10 cellular contexts compared by ENCODE assay signal in the genomic region with DNA sequence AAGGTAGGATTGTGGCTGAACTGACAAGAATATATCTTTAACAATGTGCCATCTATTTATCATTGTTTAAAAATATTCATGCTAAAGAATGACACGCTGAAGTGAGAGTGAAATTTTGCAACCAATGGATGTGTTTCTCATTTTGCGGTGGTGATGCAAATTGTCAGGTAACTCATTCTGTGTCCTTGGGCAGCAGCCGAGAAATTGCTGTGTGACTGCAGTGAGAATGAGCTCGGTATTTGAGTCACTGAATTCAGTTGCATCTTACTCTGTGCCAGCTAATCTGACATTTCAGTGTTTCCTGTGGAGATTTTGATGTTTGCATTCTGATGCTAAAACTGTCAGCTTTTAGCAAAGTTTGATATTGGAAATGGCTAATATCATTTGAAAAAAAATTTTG. TPM values are rescaled to one million over a fixed set of nuclear protein-coding genes. Genes with fewer than 3 reads are reported as not detected.
DNase-seq lines count a peak whose midpoint lies in the region; ATAC-seq and TF ChIP-seq lines count a peak whose summit lies in the region.
"Had no signal": no experiment of that assay in that cellular context is flagged by ENCODE, and none has a peak within 500 bp of the region (broad histone marks: within the 10 kb centered on the region; RNA-seq: fewer than 3 reads in every experiment).

No MANE protein-coding gene starts in this region.

- H3K36me3 Mint-ChIP-seq in central memory CD8-positive, alpha-beta T cell (ENCODE audit: insufficient read depth), result no peaks in the 10 kb centered on the region

- no peak overlapping the region for H2BK120ac ChIP-seq in mesendoderm (ENCODE audit: low read depth, low read length)

- no peak overlapping the region for H4K8ac ChIP-seq in mesendoderm (ENCODE audit: low read depth, low read length)

- no peak overlapping the region for H3K56ac ChIP-seq in mesendoderm (ENCODE audit: low read length)

- intact Hi-C loops in Right ventricle myocardium inferior (cut with DNase I), result no loop called here

- no peak overlapping the region for H2BK15ac ChIP-seq in mesendoderm (replicated peaks; ENCODE audit: low read depth)

- H3K36me3 ChIP-seq in Karpas-422 (ENCODE audit: insufficient read depth, low read length) (peaks cover 4% of the 10 kb centered on the region; the same call in 1 of the 2 replicates), Peyer's patch (no peaks in the 10 kb centered on the region), mesendoderm (ENCODE audit: control insufficient read depth, insufficient read depth, low read length) (no peaks in the 10 kb centered on the region)

- H4K5ac ChIP-seq in mesendoderm (ENCODE audit: low read length), result no peak overlapping the region

- H3K4me1 Mint-ChIP-seq in central memory CD8-positive, alpha-beta T cell, result peaks cover 77% of the 10 kb centered on the region

- no peaks in the 10 kb centered on the region for H3K9me3 Mint-ChIP-seq in central memory CD8-positive, alpha-beta T cell

- no peak for TF ChIP-seq POLR2A in Peyer's patch (IDR thresholded peaks at IDR 0.05)

- H3K27ac ChIP-seq in Karpas-422 (ENCODE audit: low read length), result peak overlapping the region; percentile 85
- H3K27ac ChIP-seq in Peyer's patch, result no peak overlapping the region
- no peak overlapping the region for H3K27ac ChIP-seq in mesendoderm (ENCODE audit: low read depth, low read length)
- H3K27ac ChIP-seq: skin epidermis had no signal

- no peak overlapping the region for H3K23ac ChIP-seq in mesendoderm (ENCODE audit: low read length)

- no peak overlapping the region for H3K4me3 Mint-ChIP-seq in central memory CD8-positive, alpha-beta T cell

- no peak overlapping the region for H3K27ac Mint-ChIP-seq in central memory CD8-positive, alpha-beta T cell (ENCODE audit: low read depth)

- H4K20me1 ChIP-seq in Karpas-422 (ENCODE audit: insufficient read depth, low read depth, low read length), result no peaks in the 10 kb centered on the region

- peaks cover 97% of the 10 kb centered on the region for H3K79me2 ChIP-seq in Karpas-422 (ENCODE audit: low read length)
- no peaks in the 10 kb centered on the region for H3K79me2 ChIP-seq in mesendoderm (ENCODE audit: control insufficient read depth, insufficient read depth, low read length)

- H3K18ac ChIP-seq in mesendoderm (ENCODE audit: low read length), result no peak overlapping the region

- no CpG with 5 or more reads among the region's 4 CpGs for WGBS in mesendoderm (ENCODE audit: extremely low coverage, insufficient coverage, low lambda C conversion rate)

- H3K4me3 ChIP-seq in GM12865 (ENCODE audit: low read depth, low read length), result no peak overlapping the region
- H3K4me3 ChIP-seq in Karpas-422 (ENCODE audit: low read length), result peak overlapping the region; percentile 36
- no peak overlapping the region for H3K4me3 ChIP-seq in Peyer's patch
- no peak overlapping the region for H3K4me3 ChIP-seq in mesendoderm (ENCODE audit: low read length)
- H3K4me3 ChIP-seq: skin epidermis had no signal

- no peaks in the 10 kb centered on the region for H3K9me2 ChIP-seq in Karpas-422 (replicated peaks; ENCODE audit: insufficient read depth, low read length)

- H3K27me3 ChIP-seq in Karpas-422 (ENCODE audit: low read length) (no peaks in the 10 kb centered on the region), Peyer's patch (no peaks in the 10 kb centered on the region), mesendoderm (ENCODE audit: insufficient read depth, low read length, poor library complexity) (no peaks in the 10 kb centered on the region)

- ATAC-seq in GM21526 (IDR thresholded peaks at IDR 0.05; ENCODE audit: low FRiP score, unreplicated experiment) (peak; percentile 99), Right ventricle myocardium inferior (no peak)
- peak; percentile 67 for ATAC-seq in central memory CD8-positive, alpha-beta T cell (replicated peaks; ENCODE audit: extremely low read depth, poor library complexity, severe bottlenecking)

- H3K79me1 ChIP-seq in mesendoderm (ENCODE audit: low read length), result no peaks in the 10 kb centered on the region

- H3K9me3 ChIP-seq in Karpas-422 (ENCODE audit: low read length), result no peaks in the 10 kb centered on the region
- H3K9me3 ChIP-seq in Peyer's patch, result no peaks in the 10 kb centered on the region

- no peak overlapping the region for H2AK5ac ChIP-seq in mesendoderm (ENCODE audit: low read length)

- H3K4me2 ChIP-seq in Karpas-422 (ENCODE audit: low read depth, low read length, poor library complexity, severe bottlenecking) (peak overlapping the region; percentile 62), mesendoderm (ENCODE audit: low read length) (no peak overlapping the region)

- no peak overlapping the region for H2BK5ac ChIP-seq in mesendoderm (ENCODE audit: low read length)

- H3K9ac ChIP-seq in Karpas-422 (ENCODE audit: low read length) (peak overlapping the region; percentile 44), mesendoderm (ENCODE audit: low read length) (no peak overlapping the region)

- DNase-seq in GM12865 (ENCODE audit: low read depth) (peak; percentile 83), Karpas-422 (peak; percentile 84), NCI-H1930 (lab: John Stamatoyannopoulos, UW) (no peak), Peyer's patch (no peak), Right ventricle myocardium inferior (ENCODE audit: missing footprints) (no peak), mesendoderm (no peak)
- no peak for DNase-seq in central memory CD8-positive, alpha-beta T cell (ENCODE audit: low spot score in 2 of 2)
- DNase-seq: NCI-H524 had no signal

- no peak for TF ChIP-seq CTCF in GM12865 (IDR thresholded peaks at IDR 0.05; ENCODE audit: insufficient read depth, low read depth, low read length, missing control alignments)
- TF ChIP-seq CTCF in Peyer's patch (IDR thresholded peaks at IDR 0.05), result no peak

- H3K27me3 Mint-ChIP-seq in central memory CD8-positive, alpha-beta T cell, result no peaks in the 10 kb centered on the region

- peaks cover 57% of the 10 kb centered on the region for H3K4me1 ChIP-seq in Karpas-422 (ENCODE audit: low read length)
- H3K4me1 ChIP-seq in Peyer's patch, result no peaks in the 10 kb centered on the region
- H3K4me1 ChIP-seq in mesendoderm (ENCODE audit: control insufficient read depth, low read depth, low read length), result no peaks in the 10 kb centered on the region

- H2AFZ ChIP-seq in Karpas-422 (ENCODE audit: low read length), result no peak overlapping the region

- H3K4ac ChIP-seq in mesendoderm (ENCODE audit: low read depth, low read length), result no peak overlapping the region

RNA-seq across cellular contexts. Expression of a gene that starts 28.1 kb away (rescaled TPM):
- total RNA-seq in Karpas-422 (2014; rRNA removed; shearing (Covaris generic); ENCODE audit: low replicate concordance), result 72.9 and 103 TPM in 2 replicates
- 10 to 100 TPM in 1 of 4 donors, 1 to 10 TPM in 3; 3.8 to 22.3 (median 5.5) TPM for total RNA-seq in Peyer's patch
- total RNA-seq in Right ventricle myocardium inferior, result 5.1 TPM
- 8.3 TPM for polyA plus RNA-seq in mesendoderm (2013, experiment 1 of 2)
- 8.8 TPM for polyA plus RNA-seq in mesendoderm (2013, experiment 2 of 2)

Comparison
In these comparisons a context has a peak if more than half of its experiments do, and no peak if none do; other contexts are left out.
1. DNase-seq: peak in GM12865 (single experiment) and Karpas-422 (single experiment); none in central memory CD8-positive, alpha-beta T cell (0 of 2), NCI-H1930 (0 of 2), Peyer's patch (0 of 3), Right ventricle myocardium inferior (single experiment) and mesendoderm (single experiment).